In genomic region chr1:17023103-17023502, GRCh38 we compare ENCODE assay signal across 20 cellular contexts. TPM values are rescaled to one million over a fixed set of nuclear protein-coding genes. Genes with fewer than 3 reads are reported as not detected.
A peak's percentile ranks its signal among the peaks of the same experiment; 100 is the strongest.
DNase-seq lines count a peak whose midpoint lies in the region; ATAC-seq, FAIRE-seq and TF ChIP-seq lines count a peak whose summit lies in the region.
"Had no signal": no experiment of that assay in that cellular context is flagged by ENCODE, and none has a peak within 500 bp of the region (broad histone marks: within the 10 kb centered on the region; RNA-seq: fewer than 3 reads in every experiment).

No MANE protein-coding gene starts in this region.

- no peak for FAIRE-seq in GM12892 (lab: Jason Lieb, UNC)
- FAIRE-seq: A204.1 had no signal

- no peaks in the 10 kb centered on the region for H3K9me3 Mint-ChIP-seq in activated naive CD8-positive, alpha-beta T cell (ENCODE audit: low read depth)
- no peaks in the 10 kb centered on the region for H3K9me3 Mint-ChIP-seq in activated naive CD8-positive, alpha-beta T cell treated with anti-CD3 and anti-CD28 coated beads, Interleukin-2, amount 50 U/mL, for 24 hours
- no peaks in the 10 kb centered on the region for H3K9me3 Mint-ChIP-seq in mesothelial cell of epicardium
- H3K9me3 Mint-ChIP-seq in activated naive CD4-positive, alpha-beta T cell treated with anti-CD3 and anti-CD28 coated beads, Interleukin-2, amount 10 ng/mL, durations not matched to agents 7 days and 5 days: no peaks in the 10 kb centered on the region
- H3K9me3 Mint-ChIP-seq: naive thymus-derived CD8-positive, alpha-beta T cell had no signal

- no peak for DNase-seq in activated naive CD8-positive, alpha-beta T cell treated with anti-CD3 and anti-CD28 coated beads, Interleukin-2, amount 50 U/mL, for 24 hours
- DNase-seq in NOMO-1 (lab: John Stamatoyannopoulos, UW; ENCODE audit: unreplicated experiment in 2 of 2) (peak; percentile 25 to 84), dorsolateral prefrontal cortex (no peak), GM12892 (ENCODE audit: insufficient read length) (no peak), mesothelial cell of epicardium (ENCODE audit: low spot score in 2 of 2, unreplicated experiment in 2 of 2) (no peak)
- no peak for DNase-seq in activated naive CD4-positive, alpha-beta T cell treated with anti-CD3 and anti-CD28 coated beads, Interleukin-2, amount 10 ng/mL, durations not matched to agents 7 days and 5 days
- DNase-seq: activated CD4-positive, alpha-beta T cell treated with anti-CD3 and anti-CD28 coated beads for 4 hours; activated effector memory CD4-positive, alpha-beta T cell treated with Interleukin-2 at 50 U/mL for 16 hours; dermis blood vessel endothelial cell; foreskin keratinocyte; mesenchymal stem cell; naive thymus-derived CD8-positive, alpha-beta T cell; NCI-H1694 treated with DMSO at 0.1 percent for 48 hours; NCI-H345; RPMI8226 had no signal

- TF ChIP-seq CTCF in dorsolateral prefrontal cortex (IDR thresholded peaks at IDR 0.05 in 54 of 56, conservative IDR thresholded peaks at IDR 0.05 in 2 of 56; ENCODE audit: low read depth in 1 of 56, partially characterized antibody in 56 of 56) (no peak), mesothelial cell of epicardium (IDR thresholded peaks at IDR 0.05; ENCODE audit: unreplicated experiment) (no peak)

- peak overlapping the region in 44 of 59 donors; percentile 1 to 87 (median 59) for H3K27ac ChIP-seq in dorsolateral prefrontal cortex
- H3K27ac ChIP-seq: BLaER1, foreskin keratinocyte had no signal

- H3K27me3 Mint-ChIP-seq in activated naive CD8-positive, alpha-beta T cell: no peaks in the 10 kb centered on the region
- H3K27me3 Mint-ChIP-seq in activated naive CD8-positive, alpha-beta T cell treated with anti-CD3 and anti-CD28 coated beads, Interleukin-2, amount 50 U/mL, for 24 hours: no peaks in the 10 kb centered on the region
- no peaks in the 10 kb centered on the region for H3K27me3 Mint-ChIP-seq in mesothelial cell of epicardium (ENCODE audit: low read depth)
- H3K27me3 Mint-ChIP-seq in activated naive CD4-positive, alpha-beta T cell treated with anti-CD3 and anti-CD28 coated beads, Interleukin-2, amount 10 ng/mL, durations not matched to agents 7 days and 5 days: no peaks in the 10 kb centered on the region
- H3K27me3 Mint-ChIP-seq: naive thymus-derived CD8-positive, alpha-beta T cell; progenitor cell of endocrine pancreas had no signal

- ATAC-seq in activated naive CD8-positive, alpha-beta T cell treated with anti-CD3 and anti-CD28 coated beads, Interleukin-2, amount 50 U/mL, for 24 hours: no peak
- ATAC-seq in HG03342 (IDR thresholded peaks at IDR 0.05; ENCODE audit: unreplicated experiment): no peak
- ATAC-seq: foreskin keratinocyte; naive thymus-derived CD8-positive, alpha-beta T cell had no signal

- H3K4me1 Mint-ChIP-seq in activated naive CD8-positive, alpha-beta T cell (ENCODE audit: low read depth): peaks cover 1% of the 10 kb centered on the region
- peaks cover 9% of the 10 kb centered on the region for H3K4me1 Mint-ChIP-seq in activated naive CD8-positive, alpha-beta T cell treated with anti-CD3 and anti-CD28 coated beads, Interleukin-2, amount 50 U/mL, for 24 hours
- no peaks in the 10 kb centered on the region for H3K4me1 Mint-ChIP-seq in mesothelial cell of epicardium
- H3K4me1 Mint-ChIP-seq in activated naive CD4-positive, alpha-beta T cell treated with anti-CD3 and anti-CD28 coated beads, Interleukin-2, amount 10 ng/mL, durations not matched to agents 7 days and 5 days: peaks cover 14% of the 10 kb centered on the region

- intact Hi-C loops in dorsolateral prefrontal cortex (cut with DNase I): no loop called here

- no peaks in the 10 kb centered on the region for H3K27me3 ChIP-seq in dorsolateral prefrontal cortex
- H3K27me3 ChIP-seq: BLaER1, foreskin keratinocyte had no signal

- TF ChIP-seq POLR2A in GM12892 (IDR thresholded peaks at IDR 0.05; ENCODE audit: low read depth, low read length): no peak

- peak overlapping the region; percentile 22 for H3K27ac Mint-ChIP-seq in activated naive CD8-positive, alpha-beta T cell
- H3K27ac Mint-ChIP-seq in activated naive CD8-positive, alpha-beta T cell treated with anti-CD3 and anti-CD28 coated beads, Interleukin-2, amount 50 U/mL, for 24 hours: no peak overlapping the region
- no peak overlapping the region for H3K27ac Mint-ChIP-seq in mesothelial cell of epicardium
- H3K27ac Mint-ChIP-seq in activated naive CD4-positive, alpha-beta T cell treated with anti-CD3 and anti-CD28 coated beads, Interleukin-2, amount 10 ng/mL, durations not matched to agents 7 days and 5 days: no peak overlapping the region
- H3K27ac Mint-ChIP-seq: progenitor cell of endocrine pancreas had no signal

- no peak overlapping the region for H3K4me3 ChIP-seq in dorsolateral prefrontal cortex
- H3K4me3 ChIP-seq: BLaER1 had no signal

- H3K36me3 Mint-ChIP-seq in activated naive CD8-positive, alpha-beta T cell: peaks cover 4% of the 10 kb centered on the region
- peaks cover 47% of the 10 kb centered on the region for H3K36me3 Mint-ChIP-seq in activated naive CD8-positive, alpha-beta T cell treated with anti-CD3 and anti-CD28 coated beads, Interleukin-2, amount 50 U/mL, for 24 hours (ENCODE audit: low read depth)
- peaks cover 39% of the 10 kb centered on the region for H3K36me3 Mint-ChIP-seq in mesothelial cell of epicardium
- peaks cover 47% of the 10 kb centered on the region for H3K36me3 Mint-ChIP-seq in activated naive CD4-positive, alpha-beta T cell treated with anti-CD3 and anti-CD28 coated beads, Interleukin-2, amount 10 ng/mL, durations not matched to agents 7 days and 5 days

- H3K4me3 Mint-ChIP-seq in activated naive CD8-positive, alpha-beta T cell: no peak overlapping the region
- H3K4me3 Mint-ChIP-seq in activated naive CD8-positive, alpha-beta T cell treated with anti-CD3 and anti-CD28 coated beads, Interleukin-2, amount 50 U/mL, for 24 hours: no peak overlapping the region
- no peak overlapping the region for H3K4me3 Mint-ChIP-seq in mesothelial cell of epicardium
- H3K4me3 Mint-ChIP-seq in activated naive CD4-positive, alpha-beta T cell treated with anti-CD3 and anti-CD28 coated beads, Interleukin-2, amount 10 ng/mL, durations not matched to agents 7 days and 5 days: no peak overlapping the region

- CTCF ChIA-PET in activated naive CD4-positive, alpha-beta T cell treated with anti-CD3 and anti-CD28 coated beads, Interleukin-2, amount 10 ng/mL, durations not matched to agents 7 days and 5 days (lab: Charles Lee): interaction anchor here (1.2 kb wide), 1 partner anchor 63 kb away, joined by 4 read pairs; no protein-coding TSS in a partner anchor

RNA-seq across cellular contexts. Expression of gene ATP13A2, which starts 11.4 kb away (rescaled TPM):
- total RNA-seq in dorsolateral prefrontal cortex (100 to 1,000 TPM; 104 to 254 (median 196) TPM), mesothelial cell of epicardium (54.2 to 57.8 TPM (median 56.9 TPM) in 3 replicates)
- polyA plus RNA-seq in GM12892 (2012; ENCODE audit: missing spikeins): 5.0 TPM

RNA-seq across cellular contexts. Expression of gene SDHB, which starts 30.7 kb away (rescaled TPM):
- total RNA-seq in dorsolateral prefrontal cortex (100 to 1,000 TPM in 9 of 120 experiments, 10 to 100 TPM in 111; 48.8 to 115 (median 83.6) TPM), mesothelial cell of epicardium (43.3 to 48.5 TPM (median 46.5 TPM) in 3 replicates)
- polyA plus RNA-seq in GM12892 (2012; ENCODE audit: missing spikeins): 156 TPM

RNA-seq across cellular contexts. Expression of gene MFAP2, which starts 42.7 kb away (rescaled TPM):
- 1 to 10 TPM in 17 of 120 experiments, under 1 TPM in 22, not detected in 81; 0.28 to 5.8 (median 0.89) TPM for total RNA-seq in dorsolateral prefrontal cortex
- not detected for polyA plus RNA-seq in GM12892 (2012; ENCODE audit: missing spikeins)
- 445 to 466 TPM (median 459 TPM) in 3 replicates for total RNA-seq in mesothelial cell of epicardium
- total RNA-seq: naive thymus-derived CD8-positive, alpha-beta T cell had no signal

Comparison
In these comparisons a context has a peak if more than half of its experiments do, and no peak if none do; other contexts are left out.
1. DNase-seq: peak in NOMO-1 (2 of 2); none in activated naive CD8-positive, alpha-beta T cell treated with anti-CD3 and anti-CD28 coated beads, Interleukin-2, amount 50 U/mL, for 24 hours (single experiment), dorsolateral prefrontal cortex (0 of 10), GM12892 (single experiment), mesothelial cell of epicardium (0 of 2) and activated naive CD4-positive, alpha-beta T cell treated with anti-CD3 and anti-CD28 coated beads, Interleukin-2, amount 10 ng/mL, durations not matched to agents 7 days and 5 days (single experiment).
2. RNA of gene MFAP2, which starts 42.7 kb away (total RNA-seq): 445 to 466 TPM in mesothelial cell of epicardium; 0.28 to 5.8 TPM in dorsolateral prefrontal cortex; every median in the first group is over 10 times any median in the second.